In the genomic region with DNA sequence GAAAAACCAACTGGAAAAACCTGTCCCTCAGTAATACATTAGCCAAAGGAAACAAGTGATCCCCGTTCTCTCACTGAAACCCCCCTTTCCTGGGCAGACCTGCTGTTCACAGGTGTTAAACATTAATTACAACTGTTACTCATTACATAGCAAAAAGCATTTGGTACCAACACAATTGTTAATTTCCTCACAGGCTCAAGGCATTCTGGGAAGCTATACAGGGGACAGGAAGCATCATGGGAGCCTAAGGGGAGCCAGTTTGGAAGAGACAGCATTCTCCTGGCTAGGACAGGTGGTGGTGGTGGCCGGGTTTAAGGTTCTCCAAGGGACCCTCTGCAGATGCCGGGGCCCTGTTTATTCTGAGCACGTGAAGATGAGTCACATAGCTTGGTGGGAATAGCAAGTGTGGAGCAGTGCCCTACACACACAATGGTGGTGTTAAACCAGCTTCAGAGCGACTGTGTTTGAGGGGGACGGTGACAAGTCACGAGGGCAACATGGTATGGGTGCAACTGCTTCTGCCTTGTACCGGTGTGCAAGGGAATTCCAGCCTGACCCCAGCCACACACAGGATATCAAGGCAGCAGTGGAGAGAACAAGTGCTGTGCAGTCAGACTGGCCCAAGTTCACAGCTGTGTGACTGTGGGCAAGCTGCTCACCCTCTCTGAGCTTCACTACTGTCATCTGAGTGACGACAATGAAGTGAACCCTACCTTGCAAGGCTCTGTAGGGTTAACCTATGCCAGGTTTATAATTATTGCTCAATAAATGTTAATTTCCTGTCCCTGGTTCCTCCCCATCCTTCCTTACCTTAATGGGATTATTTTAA, we compare ENCODE assay signal across 1 cellular context.
TF ChIP-seq lines count a peak whose summit lies in the region.

No MANE protein-coding gene starts in this region.

TF ChIP-seq in IMR-90, 13 proteins besides CTCF, POLR2A, EP300 and RAD21:
- TF ChIP-seq MXI1 (IDR thresholded peaks at IDR 0.05; ENCODE audit: borderline replicate concordance, low read depth, low read length) (no peak), NFE2L2 (IDR thresholded peaks at IDR 0.05; ENCODE audit: low read depth, low read length) (no peak), BHLHE40 (IDR thresholded peaks at IDR 0.05; ENCODE audit: low read depth, low read length) (peak; percentile 95), CEBPB (IDR thresholded peaks at IDR 0.05; ENCODE audit: low read depth, low read length) (peak; percentile 46; the same call in 1 of the 2 replicates), ELK1 (IDR thresholded peaks at IDR 0.05; ENCODE audit: borderline replicate concordance, low read depth, low read length) (no peak), FOS (IDR thresholded peaks at IDR 0.05; ENCODE audit: low read depth, low read length) (no peak), SMC3 (IDR thresholded peaks at IDR 0.05; ENCODE audit: low read depth, low read length) (no peak), RFX5 (IDR thresholded peaks at IDR 0.05; ENCODE audit: low read depth, low read length) (no peak), MAZ (IDR thresholded peaks at IDR 0.05; ENCODE audit: borderline replicate concordance, low read depth, low read length) (no peak), CHD1 (IDR thresholded peaks at IDR 0.05; ENCODE audit: low read depth, low read length) (no peak), RCOR1 (IDR thresholded peaks at IDR 0.05; ENCODE audit: insufficient replicate concordance, low read length) (no peak), MAFK (IDR thresholded peaks at IDR 0.05; ENCODE audit: low read depth, low read length) (no peak)
- TF ChIP-seq, protein P1, sequence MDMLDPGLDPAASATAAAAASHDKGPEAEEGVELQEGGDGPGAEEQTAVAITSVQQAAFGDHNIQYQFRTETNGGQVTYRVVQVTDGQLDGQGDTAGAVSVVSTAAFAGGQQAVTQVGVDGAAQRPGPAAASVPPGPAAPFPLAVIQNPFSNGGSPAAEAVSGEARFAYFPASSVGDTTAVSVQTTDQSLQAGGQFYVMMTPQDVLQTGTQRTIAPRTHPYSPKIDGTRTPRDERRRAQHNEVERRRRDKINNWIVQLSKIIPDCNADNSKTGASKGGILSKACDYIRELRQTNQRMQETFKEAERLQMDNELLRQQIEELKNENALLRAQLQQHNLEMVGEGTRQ (IDR thresholded peaks at IDR 0.05; ENCODE audit: low read depth, low read length) = peak; percentile 72
TF ChIP-seq in IMR-90: peak in this region for 3.
